Comparison of ENCODE assay signal across 8 cellular contexts in the genomic region with DNA sequence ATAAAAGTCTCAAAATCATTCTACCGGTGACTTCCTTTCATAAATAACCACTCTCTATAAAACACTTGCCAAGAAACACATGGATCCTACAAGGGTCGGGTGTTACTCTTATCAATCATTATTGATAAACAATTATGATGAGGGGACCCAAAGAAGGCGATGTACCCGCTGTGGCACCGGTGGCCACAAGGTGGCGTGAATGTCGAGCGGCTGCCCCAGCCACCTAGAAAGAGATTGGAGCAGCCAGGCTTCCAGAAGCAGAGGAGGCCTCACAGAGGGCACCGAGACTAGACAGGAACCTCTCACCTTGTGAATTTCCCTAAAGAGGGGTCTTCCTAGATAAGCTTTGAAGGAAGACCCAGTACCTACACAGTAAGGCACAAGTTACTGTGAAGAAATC.
DNase-seq lines count a peak whose midpoint lies in the region; ATAC-seq, FAIRE-seq and TF ChIP-seq lines count a peak whose summit lies in the region.
"Not testable (repeated sequence)": the region's sequence is repeated elsewhere in the genome, so short reads cannot be mapped to it uniquely, and the experiment has no call there.

No MANE protein-coding gene starts in this region.

- FAIRE-seq in GM12891 (lab: Jason Lieb, UNC): peak; percentile 68

- not testable (repeated sequence) for H3K4me1 ChIP-seq in GM23338 (ENCODE audit: insufficient read depth); RWPE2 (ENCODE audit: insufficient read depth, poor library complexity, severe bottlenecking)

- H3K27me3 Mint-ChIP-seq in GM23338 (ENCODE audit: insufficient read depth, low read depth, poor library complexity); activated naive CD8-positive, alpha-beta T cell treated with anti-CD3 and anti-CD28 coated beads, Interleukin-2, amount 50 U/mL, for 24 hours; stimulated activated naive B cell treated with anti-CD40 and anti-IgM and Interleukin-4, amounts not matched to agents 10 μg/mL and 1 μg/mL and 100 μg/mL, for 72 hours: not testable (repeated sequence)

- H3K9me3 ChIP-seq in RWPE2 (ENCODE audit: severe bottlenecking): not testable (repeated sequence)

- H3K27ac Mint-ChIP-seq in GM23338; activated naive CD8-positive, alpha-beta T cell treated with anti-CD3 and anti-CD28 coated beads, Interleukin-2, amount 50 U/mL, for 24 hours; stimulated activated naive B cell treated with anti-CD40 and anti-IgM and Interleukin-4, amounts not matched to agents 10 μg/mL and 1 μg/mL and 100 μg/mL, for 72 hours: not testable (repeated sequence)

- H3K36me3 ChIP-seq in GM23338 (ENCODE audit: insufficient read depth); RWPE2 (ENCODE audit: low read depth): not testable (repeated sequence)

- not testable (repeated sequence) for H3K9me2 ChIP-seq in GM23338 (ENCODE audit: insufficient read depth)

- not testable (repeated sequence) for H3K4me1 Mint-ChIP-seq in GM23338; activated naive CD8-positive, alpha-beta T cell treated with anti-CD3 and anti-CD28 coated beads, Interleukin-2, amount 50 U/mL, for 24 hours; stimulated activated naive B cell treated with anti-CD40 and anti-IgM and Interleukin-4, amounts not matched to agents 10 μg/mL and 1 μg/mL and 100 μg/mL, for 72 hours

- not testable (repeated sequence) for H3K4me2 ChIP-seq in GM23338

- not testable (repeated sequence) for H3K4me3 Mint-ChIP-seq in GM23338; activated naive CD8-positive, alpha-beta T cell treated with anti-CD3 and anti-CD28 coated beads, Interleukin-2, amount 50 U/mL, for 24 hours; stimulated activated naive B cell treated with anti-CD40 and anti-IgM and Interleukin-4, amounts not matched to agents 10 μg/mL and 1 μg/mL and 100 μg/mL, for 72 hours

- TF ChIP-seq CTCF in GM23338 (conservative IDR thresholded peaks at IDR 0.05; ENCODE audit: low read depth in 2 of 2); RWPE2 (IDR thresholded peaks at IDR 0.05; ENCODE audit: poor library complexity, severe bottlenecking): not testable (repeated sequence)

- H3K27ac ChIP-seq in GM23338 (ENCODE audit: low read depth); RWPE2 (ENCODE audit: poor library complexity, severe bottlenecking): not testable (repeated sequence)

- not testable (repeated sequence) for H3K79me2 ChIP-seq in GM23338 (replicated peaks; ENCODE audit: insufficient read depth)

- H3K36me3 Mint-ChIP-seq in GM23338 (ENCODE audit: low read depth); activated naive CD8-positive, alpha-beta T cell treated with anti-CD3 and anti-CD28 coated beads, Interleukin-2, amount 50 U/mL, for 24 hours (ENCODE audit: low read depth); stimulated activated naive B cell treated with anti-CD40 and anti-IgM and Interleukin-4, amounts not matched to agents 10 μg/mL and 1 μg/mL and 100 μg/mL, for 72 hours: not testable (repeated sequence)

- not testable (repeated sequence) for TF ChIP-seq POLR2A in GM12891 (IDR thresholded peaks at IDR 0.05; ENCODE audit: low read depth, low read length)

- H3K27me3 ChIP-seq in GM23338 (ENCODE audit: insufficient read depth); RWPE2 (ENCODE audit: insufficient read depth, poor library complexity, severe bottlenecking): not testable (repeated sequence)

- H2AFZ ChIP-seq in GM23338: not testable (repeated sequence)

- not testable (repeated sequence) for H3K9me3 Mint-ChIP-seq in GM23338; activated naive CD8-positive, alpha-beta T cell treated with anti-CD3 and anti-CD28 coated beads, Interleukin-2, amount 50 U/mL, for 24 hours; stimulated activated naive B cell treated with anti-CD40 and anti-IgM and Interleukin-4, amounts not matched to agents 10 μg/mL and 1 μg/mL and 100 μg/mL, for 72 hours

- ATAC-seq in GM19452 (IDR thresholded peaks at IDR 0.05; ENCODE audit: unreplicated experiment): peak; percentile 66
- ATAC-seq in GM23338: peak; percentile 35; the same call in 1 of the 3 replicates
- ATAC-seq in HG03159 (IDR thresholded peaks at IDR 0.05; ENCODE audit: unreplicated experiment): peak; percentile 78
- ATAC-seq in RWPE2 (ENCODE audit: low read depth): peak; percentile 76
- ATAC-seq in activated naive CD8-positive, alpha-beta T cell treated with anti-CD3 and anti-CD28 coated beads, Interleukin-2, amount 50 U/mL, for 24 hours: peak; percentile 50
- ATAC-seq in left lobe of liver: peak; percentile 75
- peak; percentile 73 to 84 for ATAC-seq in stimulated activated naive B cell treated with anti-CD40 and anti-IgM and Interleukin-4, amounts not matched to agents 10 μg/mL and 1 μg/mL and 100 μg/mL, for 72 hours (replicated peaks)

- not testable (repeated sequence) for H3K4me3 ChIP-seq in GM23338; RWPE2 (ENCODE audit: severe bottlenecking)

- DNase-seq in GM12891 (ENCODE audit: insufficient read length, low spot score); GM23338 (ENCODE audit: low spot score); RWPE2 (ENCODE audit: low spot score); activated naive CD8-positive, alpha-beta T cell treated with anti-CD3 and anti-CD28 coated beads, Interleukin-2, amount 50 U/mL, for 24 hours; left lobe of liver (ENCODE audit: low spot score); stimulated activated naive B cell treated with anti-CD40 and anti-IgM and Interleukin-4, amounts not matched to agents 10 μg/mL and 1 μg/mL and 100 μg/mL, for 72 hours: not testable (repeated sequence)

- H4K20me1 ChIP-seq in GM23338 (replicated peaks; ENCODE audit: insufficient read depth): not testable (repeated sequence)

- not testable (repeated sequence) for H3F3A ChIP-seq in GM23338 (replicated peaks; ENCODE audit: low read depth)
